Comparison of ENCODE assay signal across 11 cellular contexts in genomic region chr11:6654281-6655019, GRCh38. TPM values are rescaled to one million over a fixed set of nuclear protein-coding genes. Genes with fewer than 3 reads are reported as not detected.
DNase-seq lines count a peak whose midpoint lies in the region; TF ChIP-seq lines count a peak whose summit lies in the region.
"Had no signal": no experiment of that assay in that cellular context is flagged by ENCODE, and none has a peak within 500 bp of the region (broad histone marks: within the 10 kb centered on the region; RNA-seq: fewer than 3 reads in every experiment).

No MANE protein-coding gene starts in this region.

- no peaks in the 10 kb centered on the region for H3K36me3 ChIP-seq in endodermal cell (ENCODE audit: control insufficient read depth, insufficient read depth, low read length)
- H3K36me3 ChIP-seq in thymus (ENCODE audit: control insufficient read depth, insufficient read depth): no peaks in the 10 kb centered on the region

- peak overlapping the region; percentile 82 for H3K4me3 ChIP-seq in endodermal cell (ENCODE audit: low read length)
- H3K4me3 ChIP-seq in thymus (ENCODE audit: low read length): peak overlapping the region; percentile 64

- no peaks in the 10 kb centered on the region for H3K9me3 Mint-ChIP-seq in endodermal cell
- H3K9me3 Mint-ChIP-seq: natural killer cell treated with Interleukin-12 subunit alpha and Interleukin-12 subunit beta and Interleukin-15 and Interleukin-18, amount 100 ng/mL, for 72 hours had no signal

- H3K9me3 ChIP-seq in endodermal cell (ENCODE audit: control insufficient read depth, low read length): no peaks in the 10 kb centered on the region
- H3K9me3 ChIP-seq in thymus (ENCODE audit: control insufficient read depth): peaks cover 1% of the 10 kb centered on the region

- H3K27me3 Mint-ChIP-seq in endodermal cell (ENCODE audit: insufficient read depth): peaks cover 19% of the 10 kb centered on the region

- H3K4me1 Mint-ChIP-seq in endodermal cell: no peaks in the 10 kb centered on the region

- H3K4me1 ChIP-seq in endodermal cell (ENCODE audit: control insufficient read depth, insufficient read depth, low read length) (no peaks in the 10 kb centered on the region), thymus (ENCODE audit: control insufficient read depth, insufficient read depth, low read length) (peaks cover 2% of the 10 kb centered on the region)

- no peak overlapping the region for H3K27ac Mint-ChIP-seq in endodermal cell
- H3K27ac Mint-ChIP-seq: natural killer cell treated with Interleukin-12 subunit alpha and Interleukin-12 subunit beta and Interleukin-15 and Interleukin-18, amount 100 ng/mL, for 72 hours had no signal

- TF ChIP-seq CTCF in endodermal cell (conservative IDR thresholded peaks at IDR 0.05): no peak

- WGBS in endodermal cell (ENCODE audit: insufficient coverage in 1 of 2, insufficient read length in 1 of 2), 2 experiments: 65 to 73% methylated on average over 6 to 9 of the region's 9 CpGs
- WGBS in thymus: 83% methylated on average over 9 of the region's 9 CpGs

- peak; percentile 52 for DNase-seq in HuH-7.5 (ENCODE audit: low spot score)
- no peak for DNase-seq in endodermal cell
- peak; percentile 33 for DNase-seq in midbrain (lab: John Stamatoyannopoulos, UW)
- DNase-seq in NCI-H187 (lab: John Stamatoyannopoulos, UW): no peak
- no peak for DNase-seq in NCI-H345 treated with DMSO at 0.1 percent for 48 hours (lab: John Stamatoyannopoulos, UW; ENCODE audit: unreplicated experiment)
- no peak for DNase-seq in NCI-H1092 treated with DMSO at 0.1 percent for 48 hours (lab: John Stamatoyannopoulos, UW)
- DNase-seq: activated gamma-delta T cell treated with Interleukin-2 at 50 U/mL for 16 hours, erythroblast, NCI-H446 had no signal

- no peaks in the 10 kb centered on the region for H3K36me3 Mint-ChIP-seq in endodermal cell (ENCODE audit: low read depth)
- H3K36me3 Mint-ChIP-seq: natural killer cell treated with Interleukin-12 subunit alpha and Interleukin-12 subunit beta and Interleukin-15 and Interleukin-18, amount 100 ng/mL, for 72 hours had no signal

- peak overlapping the region; percentile 72 for H3K27ac ChIP-seq in endodermal cell (ENCODE audit: low read depth, low read length)
- H3K27ac ChIP-seq in thymus (ENCODE audit: low read depth): peak overlapping the region; percentile 68

- H3K4me3 Mint-ChIP-seq in endodermal cell: no peak overlapping the region
- H3K4me3 Mint-ChIP-seq: natural killer cell treated with Interleukin-12 subunit alpha and Interleukin-12 subunit beta and Interleukin-15 and Interleukin-18, amount 100 ng/mL, for 72 hours had no signal

- peaks cover 17% of the 10 kb centered on the region for H3K27me3 ChIP-seq in endodermal cell (ENCODE audit: control insufficient read depth, insufficient read depth, low read length, poor library complexity, severe bottlenecking)
- peaks cover 19% of the 10 kb centered on the region for H3K27me3 ChIP-seq in thymus (ENCODE audit: control insufficient read depth, insufficient read depth)

- peak overlapping the region; percentile 59 for H3K9ac ChIP-seq in endodermal cell (ENCODE audit: extremely low read depth, low read length, poor library complexity, severe bottlenecking)

RNA-seq across cellular contexts. Expression of gene DCHS1, which starts 1.2 kb away (rescaled TPM):
- 10 to 100 TPM; 13.7 to 14.3 TPM for total RNA-seq in endodermal cell
- polyA plus RNA-seq in endodermal cell (2013, experiment 1 of 2): 34.9 TPM
- polyA plus RNA-seq in endodermal cell (2013, experiment 2 of 2): 34.2 TPM
- polyA plus RNA-seq in thymus: 6.5 TPM

RNA-seq across cellular contexts. Expression of gene MRPL17, which starts 28.7 kb away (rescaled TPM):
- 10 to 100 TPM; 57.6 to 72.6 TPM for total RNA-seq in endodermal cell
- polyA plus RNA-seq in endodermal cell (2013, experiment 1 of 2): 41.0 TPM
- 40.0 TPM for polyA plus RNA-seq in endodermal cell (2013, experiment 2 of 2)
- polyA plus RNA-seq in thymus: 42.2 TPM

RNA-seq across cellular contexts. Expression of gene TPP1, which starts 35.2 kb away (rescaled TPM):
- total RNA-seq in endodermal cell: 10 to 100 TPM; 68.3 to 71.0 TPM
- polyA plus RNA-seq in endodermal cell (2013, experiment 1 of 2): 52.5 TPM
- polyA plus RNA-seq in endodermal cell (2013, experiment 2 of 2): 41.0 TPM
- polyA plus RNA-seq in thymus: 59.4 TPM

RNA-seq across cellular contexts. Expression of gene TAF10, which starts 42.4 kb away (rescaled TPM):
- total RNA-seq in endodermal cell: 100 to 1,000 TPM; 168 to 202 TPM
- 248 TPM for polyA plus RNA-seq in endodermal cell (2013, experiment 1 of 2)
- 238 TPM for polyA plus RNA-seq in endodermal cell (2013, experiment 2 of 2)
- polyA plus RNA-seq in thymus: 119 TPM

RNA-seq across cellular contexts. Expression of gene ILK, which starts 50.9 kb away (rescaled TPM):
- total RNA-seq in endodermal cell: 100 to 1,000 TPM; 125 to 136 TPM
- polyA plus RNA-seq in endodermal cell (2013, experiment 1 of 2): 117 TPM
- polyA plus RNA-seq in endodermal cell (2013, experiment 2 of 2): 112 TPM
- 74.6 TPM for polyA plus RNA-seq in thymus

Comparison
In these comparisons a context has a peak if more than half of its experiments do, and no peak if none do; other contexts are left out.
1. DNase-seq: peak in HuH-7.5 (single experiment) and midbrain (single experiment); none in endodermal cell (single experiment), NCI-H187 (0 of 2), NCI-H345 treated with DMSO at 0.1 percent for 48 hours (single experiment) and NCI-H1092 treated with DMSO at 0.1 percent for 48 hours (single experiment).